16 cellular contexts compared by ENCODE assay signal in genomic region chr12:110993425-110993824, GRCh38. TPM values are rescaled to one million over a fixed set of nuclear protein-coding genes. Genes with fewer than 3 reads are reported as not detected.
A peak's percentile ranks its signal among the peaks of the same experiment; 100 is the strongest.
DNase-seq lines count a peak whose midpoint lies in the region; ATAC-seq, FAIRE-seq and TF ChIP-seq lines count a peak whose summit lies in the region.
"Had no signal": no experiment of that assay in that cellular context is flagged by ENCODE, and none has a peak within 500 bp of the region (broad histone marks: within the 10 kb centered on the region; RNA-seq: fewer than 3 reads in every experiment).

No MANE protein-coding gene starts in this region.

- H2BK5ac ChIP-seq in H1 (ENCODE audit: low read depth, low read length), result no peak overlapping the region

- H3K27me3 ChIP-seq in SK-N-SH (ENCODE audit: insufficient read depth) (no peaks in the 10 kb centered on the region), H1 (replicated peaks in 1 of 4; ENCODE audit: control insufficient read depth in 3 of 4, extremely low read depth in 1 of 4, insufficient read depth in 3 of 4, low read length in 3 of 4) (no peaks in the 10 kb centered on the region), MM.1S (replicated peaks; ENCODE audit: insufficient read depth, low read length) (no peaks in the 10 kb centered on the region)

- H4K20me1 ChIP-seq in SK-N-SH (ENCODE audit: insufficient read depth) (no peaks in the 10 kb centered on the region), H1 (replicated peaks in 1 of 2; ENCODE audit: control insufficient read depth in 1 of 2, insufficient read depth in 2 of 2, low read length in 2 of 2) (no peaks in the 10 kb centered on the region), MM.1S (ENCODE audit: insufficient read depth, low read length) (no peaks in the 10 kb centered on the region)

- ATAC-seq in SK-N-SH treated with all-trans-retinoic acid at 6 μM for 48 hours (no peak), GM18517 (IDR thresholded peaks at IDR 0.05; ENCODE audit: unreplicated experiment) (no peak), HG02840 (IDR thresholded peaks at IDR 0.05; ENCODE audit: low FRiP score, unreplicated experiment) (no peak)

- H2AFZ ChIP-seq in SK-N-SH (ENCODE audit: low read depth) (no peak overlapping the region), H1 (ENCODE audit: low read length) (no peak overlapping the region), MM.1S (ENCODE audit: low read length) (no peak overlapping the region)

- H3K36me3 ChIP-seq in SK-N-SH (replicated peaks in 1 of 2; ENCODE audit: control insufficient read depth in 1 of 2, insufficient read depth in 2 of 2, low read length in 1 of 2) (no peaks in the 10 kb centered on the region), H1 (ENCODE audit: control insufficient read depth in 2 of 4, insufficient read depth in 4 of 4, low read length in 3 of 4) (no peaks in the 10 kb centered on the region), MM.1S (replicated peaks; ENCODE audit: insufficient read depth, low read length) (no peaks in the 10 kb centered on the region)
- H3K36me3 ChIP-seq: SJSA1 had no signal

- H2BK12ac ChIP-seq in H1 (ENCODE audit: low read depth, low read length), result no peak overlapping the region

- H3K9me3 ChIP-seq in SK-N-SH, result no peaks in the 10 kb centered on the region
- H3K9me3 ChIP-seq in H1 (ENCODE audit: insufficient read depth in 2 of 2, low read depth in 1 of 2, low read length in 1 of 2), result peaks cover 0 to 4% of the 10 kb centered on the region in 2 experiments; a peak in 2 of 4 replicates
- H3K9me3 ChIP-seq in MM.1S (replicated peaks; ENCODE audit: insufficient read depth, low read length), result no peaks in the 10 kb centered on the region

- H3K14ac ChIP-seq in H1 (ENCODE audit: insufficient read length), result no peak overlapping the region

- no peak overlapping the region for H2AK5ac ChIP-seq in H1 (ENCODE audit: low read depth, low read length)

- no peak overlapping the region for H2BK15ac ChIP-seq in H1 (ENCODE audit: low read length)

- H3K18ac ChIP-seq in H1 (ENCODE audit: extremely low read depth, low read length), result no peak overlapping the region

- DNase-seq in SK-N-SH (peak; percentile 52), NB4 (ENCODE audit: low read depth) (peak; percentile 19), H1 (ENCODE audit: low read depth in 1 of 2, low spot score in 2 of 2) (no peak), MM.1S (no peak), NCI-H1105 (lab: John Stamatoyannopoulos, UW) (no peak)
- DNase-seq: H9; NCI-H1105 treated with DMSO at 0.1 percent for 48 hours; NCI-H187; NCI-H524; NK-92 treated with Interleukin-12 subunit alpha and Interleukin-12 subunit beta, amount 100 ng/mL, for 24 hours had no signal

- POLR2A ChIA-PET in SK-N-SH (lab: Yijun Ruan, JAX) (no interaction called here), H1 (lab: Charles Lee; ENCODE audit: partially characterized antibody) (no interaction called here)

- TF ChIP-seq EP300 in SK-N-SH (IDR thresholded peaks at IDR 0.05; ENCODE audit: borderline replicate concordance in 1 of 2, low read depth in 1 of 2, low read length in 1 of 2), result no peak
- no peak for TF ChIP-seq EP300 in H1 (IDR thresholded peaks at IDR 0.05; ENCODE audit: borderline replicate concordance in 1 of 2, low read depth in 2 of 2, low read length in 2 of 2)

- 21% methylated on average over 3 of the region's 3 CpGs for WGBS in SK-N-SH (ENCODE audit: low lambda C conversion rate)
- 86% methylated on average over 3 of the region's 3 CpGs; no CpG with 5 or more reads in 1 of the 2 experiments for WGBS in H1 (ENCODE audit: extremely low coverage in 1 of 2, insufficient coverage in 1 of 2, insufficient read length in 1 of 2, insufficient replicate concordance in 2 of 2, low coverage in 1 of 2, low lambda C conversion rate in 2 of 2, missing lambda C conversion rate in 1 of 2), 2 experiments

- H3K79me2 ChIP-seq in SK-N-SH (ENCODE audit: insufficient read depth) (no peaks in the 10 kb centered on the region), H1 (ENCODE audit: control insufficient read depth in 1 of 2, insufficient read depth in 2 of 2, low read length in 2 of 2) (no peaks in the 10 kb centered on the region), MM.1S (ENCODE audit: low read length) (no peaks in the 10 kb centered on the region)

- TF ChIP-seq POLR2A in NB4 (IDR thresholded peaks at IDR 0.05; ENCODE audit: extremely low read depth, insufficient read length), result no peak
- no peak for TF ChIP-seq POLR2A in H1 (IDR thresholded peaks at IDR 0.05; ENCODE audit: control extremely low read depth in 1 of 2, low read depth in 2 of 2, low read length in 2 of 2)

- no peak for TF ChIP-seq CTCF in SK-N-SH (IDR thresholded peaks at IDR 0.05)
- TF ChIP-seq CTCF in NB4 (IDR thresholded peaks at IDR 0.05; ENCODE audit: low read depth, low read length), result no peak
- TF ChIP-seq CTCF in H1 (IDR thresholded peaks at IDR 0.05; ENCODE audit: control extremely low read depth in 1 of 3, insufficient read depth in 1 of 3, low read depth in 1 of 3, low read length in 3 of 3), result no peak
- TF ChIP-seq CTCF in MM.1S (IDR thresholded peaks at IDR 0.05; ENCODE audit: low read length), result no peak

- H3K23me2 ChIP-seq in H1 (ENCODE audit: low read depth, low read length), result no peaks in the 10 kb centered on the region

- H3F3A ChIP-seq in SK-N-SH (replicated peaks; ENCODE audit: insufficient read depth) (no peaks in the 10 kb centered on the region), MM.1S (ENCODE audit: insufficient read depth, low read length) (no peaks in the 10 kb centered on the region)

- H3K9me2 ChIP-seq in SK-N-SH (no peaks in the 10 kb centered on the region), MM.1S (replicated peaks; ENCODE audit: insufficient read depth, low read length) (no peaks in the 10 kb centered on the region)

- no peak overlapping the region for H4K8ac ChIP-seq in H1 (ENCODE audit: extremely low read depth, insufficient read depth, low read length)

- H4K5ac ChIP-seq in H1 (ENCODE audit: insufficient read length, low read depth, low read length), result no peak overlapping the region

- H3K23ac ChIP-seq in H1 (ENCODE audit: insufficient read length), result no peak overlapping the region

- H3K9ac ChIP-seq in SK-N-SH (no peak overlapping the region), H1 (replicated peaks in 1 of 4; ENCODE audit: extremely low read depth in 1 of 4, low read depth in 3 of 4, low read length in 3 of 4) (no peak overlapping the region), MM.1S (ENCODE audit: low read length) (no peak overlapping the region)

- no peak overlapping the region for H3K4ac ChIP-seq in H1 (replicated peaks; ENCODE audit: insufficient read length, low read depth, low read length)

- no peak overlapping the region for H4K91ac ChIP-seq in H1 (replicated peaks; ENCODE audit: insufficient read length, low read length)

- no peak overlapping the region for H3K56ac ChIP-seq in H1 (replicated peaks; ENCODE audit: insufficient read length, low read depth, low read length)

- CTCF ChIA-PET in SK-N-SH (lab: Yijun Ruan, JAX) (interaction anchor here (0.6 to 1.9 kb wide), 5 partner anchors 10 to 57 kb away, joined by 3 to 5 read pairs (median 4); no protein-coding TSS in a partner anchor), H1 (lab: Charles Lee; ENCODE audit: partially characterized antibody) (interaction anchor here (1.0 to 4.5 kb wide), 4 partner anchors 10 to 29 kb away, joined by 3 to 27 read pairs (median 6); no protein-coding TSS in a partner anchor)

- TF ChIP-seq RAD21 in SK-N-SH (IDR thresholded peaks at IDR 0.05; ENCODE audit: low read length) (no peak), H1 (IDR thresholded peaks at IDR 0.05 in 1 of 2, conservative IDR thresholded peaks at IDR 0.05 in 1 of 2; ENCODE audit: low read depth in 2 of 2, low read length in 2 of 2) (no peak)

- no peak overlapping the region for H2BK120ac ChIP-seq in H1 (replicated peaks; ENCODE audit: low read depth, low read length)

- FAIRE-seq in H1 (lab: Jason Lieb, UNC), result no peak
- FAIRE-seq: A204.1 had no signal

- no peak overlapping the region for H2BK20ac ChIP-seq in H1 (ENCODE audit: low read length)

- H3K4me3 ChIP-seq in SK-N-SH (ENCODE audit: low read depth in 2 of 2, low read length in 1 of 2) (no peak overlapping the region), NB4 (ENCODE audit: low read depth, low read length) (no peak overlapping the region), H1 (ENCODE audit: extremely low read depth in 1 of 4, insufficient read depth in 2 of 4, low read depth in 3 of 4, low read length in 4 of 4) (no peak overlapping the region), MM.1S (ENCODE audit: low read length) (no peak overlapping the region)
- H3K4me3 ChIP-seq: SJSA1 had no signal

- no peaks in the 10 kb centered on the region for H3K79me1 ChIP-seq in H1 (ENCODE audit: low read depth, low read length)

- H3K27ac ChIP-seq in SK-N-SH (ENCODE audit: low read depth in 2 of 2, low read length in 1 of 2) (no peak overlapping the region), H1 (ENCODE audit: low read depth, low read length) (no peak overlapping the region), MM.1S (ENCODE audit: low read length) (no peak overlapping the region)
- H3K27ac ChIP-seq: SJSA1 had no signal

- H3K4me2 ChIP-seq in SK-N-SH (no peak overlapping the region), H1 (ENCODE audit: insufficient read depth in 1 of 2, low read depth in 2 of 2, low read length in 2 of 2) (no peak overlapping the region), MM.1S (ENCODE audit: low read depth, low read length) (no peak overlapping the region)

- H3K4me1 ChIP-seq in SK-N-SH (ENCODE audit: control insufficient read depth in 1 of 2, insufficient read depth in 2 of 2, low read depth in 1 of 2, low read length in 1 of 2) (peaks cover 0 to 6% of the 10 kb centered on the region in 2 experiments; a peak in 1 of 4 replicates), H1 (replicated peaks in 1 of 4; ENCODE audit: control insufficient read depth in 3 of 4, insufficient read depth in 4 of 4, low read length in 3 of 4) (no peaks in the 10 kb centered on the region), MM.1S (ENCODE audit: low read length) (no peaks in the 10 kb centered on the region)
- H3K4me1 ChIP-seq: SJSA1 had no signal

TF ChIP-seq in SK-N-SH, 30 proteins besides CTCF, POLR2A, EP300 and RAD21 (continues in another document):
- TF ChIP-seq ELF1 (IDR thresholded peaks at IDR 0.05), result no peak

TF ChIP-seq in SK-N-SH treated with all-trans-retinoic acid at 6 μM for 48 hours, 23 proteins besides CTCF, POLR2A, EP300 and RAD21 (continues in another document):
- TF ChIP-seq ZNF565 (CRISPR knock-in tag; conservative IDR thresholded peaks at IDR 0.05; ENCODE audit: low read depth), result no peak

RNA-seq across cellular contexts. Expression of gene CUX2, which starts 40.5 kb away (rescaled TPM):
- 0.07 and 0.08 TPM in 2 replicates for polyA plus RNA-seq in SK-N-SH (2012; rRNA removed)
- polyA plus RNA-seq in SK-N-SH (2012; cell fraction: cytosol; rRNA removed), result 0.14 and 0.37 TPM in 2 replicates
- 0.08 and 0.18 TPM in 2 replicates for polyA plus RNA-seq in SK-N-SH (2012; cell fraction: nucleus; rRNA removed)
- total RNA-seq in H1 (2021; fragmentation: NEBNext Ultra II Directional; extraction: Animal tissue kit (Norgen Biotek cat#: 25700)), result 4.8 and 6.5 TPM in 2 replicates
- polyA plus RNA-seq in H1 (2011; rRNA removed), result 1.8 and 2.7 TPM in 2 replicates
- polyA plus RNA-seq in H1 (2011; cell fraction: cytosol; rRNA removed), result 2.0 TPM
- 4.0 TPM for polyA plus RNA-seq in H1 (2011; cell fraction: nucleus; rRNA removed)
- polyA plus RNA-seq in H1 (2012, experiment 1 of 2), result 3.9 to 4.3 TPM (median 4.1 TPM) in 4 replicates
- polyA plus RNA-seq in H1 (2012, experiment 2 of 2), result 1.4 TPM
- polyA plus RNA-seq in H1 (2013, experiment 1 of 2), result 2.7 TPM
- 2.2 TPM for polyA plus RNA-seq in H1 (2013, experiment 2 of 2)
- 2.3 and 2.6 TPM in 2 replicates for polyA minus RNA-seq in H1 (2011; rRNA and poly(A)+ RNA removed)
- polyA minus RNA-seq in H1 (2011; cell fraction: cytosol; rRNA and poly(A)+ RNA removed), result 2.6 TPM
- 5.4 TPM for polyA minus RNA-seq in H1 (2011; cell fraction: nucleus; rRNA and poly(A)+ RNA removed)
- total RNA-seq: SJSA1 had no signal
- polyA plus RNA-seq: IgD-negative memory B cell had no signal

Comparison
In these comparisons a context has a peak if more than half of its experiments do, and no peak if none do; other contexts are left out.
1. DNase-seq: peak in SK-N-SH (single experiment) and NB4 (single experiment); none in H1 (0 of 2), MM.1S (single experiment) and NCI-H1105 (single experiment).
2. Of the 17 proteins assayed by ChIP-seq in both H1 and SK-N-SH: peak only in H1: USF2; only in SK-N-SH: none; in both: none; in neither: 16.